Comparison of ENCODE assay signal across 10 cellular contexts in genomic region chr12:48454675-48455074, GRCh38. TPM values are rescaled to one million over a fixed set of nuclear protein-coding genes. Genes with fewer than 3 reads are reported as not detected.
A peak's percentile ranks its signal among the peaks of the same experiment; 100 is the strongest.
DNase-seq lines count a peak whose midpoint lies in the region; ATAC-seq and TF ChIP-seq lines count a peak whose summit lies in the region.
"Had no signal": no experiment of that assay in that cellular context is flagged by ENCODE, and none has a peak within 500 bp of the region (broad histone marks: within the 10 kb centered on the region; RNA-seq: fewer than 3 reads in every experiment).

No MANE protein-coding gene starts in this region.

- peaks cover 14% of the 10 kb centered on the region for H3K27me3 Mint-ChIP-seq in chondrocyte (ENCODE audit: low read depth)

- H3K9me3 ChIP-seq in parathyroid adenoma (ENCODE audit: control insufficient read depth, low read length) (no peaks in the 10 kb centered on the region), aorta (ENCODE audit: control insufficient read depth, low read length) (peaks cover 1% of the 10 kb centered on the region)
- H3K9me3 ChIP-seq in effector memory CD4-positive, alpha-beta T cell (ENCODE audit: control insufficient read depth, low read length), result no peaks in the 10 kb centered on the region
- H3K9me3 ChIP-seq: pancreas had no signal

- no peak overlapping the region for H3K9ac ChIP-seq in parathyroid adenoma

- H3K4me1 ChIP-seq in parathyroid adenoma (no peaks in the 10 kb centered on the region), aorta (ENCODE audit: control insufficient read depth in 1 of 2, insufficient read depth in 2 of 2, low read length in 2 of 2) (no peaks in the 10 kb centered on the region)
- H3K4me1 ChIP-seq in effector memory CD4-positive, alpha-beta T cell (ENCODE audit: control insufficient read depth, insufficient read depth, low read length, poor library complexity, severe bottlenecking), result no peaks in the 10 kb centered on the region
- H3K4me1 ChIP-seq: pancreas had no signal

- intact Hi-C loops in aorta (cut with DNase I), result no loop called here

- H3K27ac ChIP-seq in parathyroid adenoma, result no peak overlapping the region
- no peak overlapping the region for H3K27ac ChIP-seq in effector memory CD4-positive, alpha-beta T cell (ENCODE audit: insufficient read depth, low read length, poor library complexity, severe bottlenecking)
- no peak overlapping the region for H3K27ac ChIP-seq in aorta (ENCODE audit: low read depth in 1 of 2, low read length in 2 of 2)
- H3K27ac ChIP-seq: pancreas had no signal

- ATAC-seq in GM18858 (IDR thresholded peaks at IDR 0.05; ENCODE audit: unreplicated experiment), result no peak
- ATAC-seq in aorta (ENCODE audit: low FRiP score), result no peak
- no peak for ATAC-seq in HG02981 (IDR thresholded peaks at IDR 0.05; ENCODE audit: unreplicated experiment)

- H3K4me3 ChIP-seq in parathyroid adenoma (ENCODE audit: low read depth, low read length) (no peak overlapping the region), aorta (ENCODE audit: low read length in 2 of 2) (no peak overlapping the region)
- H3K4me3 ChIP-seq in effector memory CD4-positive, alpha-beta T cell (ENCODE audit: insufficient read depth, low read depth, low read length, poor library complexity, severe bottlenecking), result no peak overlapping the region
- H3K4me3 ChIP-seq: pancreas had no signal

- H3K27me3 ChIP-seq in parathyroid adenoma (ENCODE audit: control insufficient read depth, insufficient read depth, low read length) (no peaks in the 10 kb centered on the region), aorta (ENCODE audit: control insufficient read depth in 1 of 2, insufficient read depth in 2 of 2, low read length in 1 of 2) (no peaks in the 10 kb centered on the region)
- H3K27me3 ChIP-seq in effector memory CD4-positive, alpha-beta T cell (replicated peaks; ENCODE audit: control insufficient read depth, insufficient read depth, low read length, poor library complexity, severe bottlenecking), result peaks cover 5% of the 10 kb centered on the region
- H3K27me3 ChIP-seq: pancreas had no signal

- H3K4me1 Mint-ChIP-seq in chondrocyte (ENCODE audit: low read depth), result no peaks in the 10 kb centered on the region

- H3K36me3 Mint-ChIP-seq in chondrocyte (ENCODE audit: low read depth), result no peaks in the 10 kb centered on the region

- peaks cover 6% of the 10 kb centered on the region for H3K9me3 Mint-ChIP-seq in chondrocyte (ENCODE audit: low read depth)

- H3K79me2 ChIP-seq in parathyroid adenoma, result no peaks in the 10 kb centered on the region

- no peak overlapping the region for H3K27ac Mint-ChIP-seq in chondrocyte (ENCODE audit: unreplicated experiment)

- H2AFZ ChIP-seq in parathyroid adenoma, result no peak overlapping the region

- 80 to 95% methylated on average over 1 of the region's 1 CpG for WGBS in aorta, 2 donors

- no peak overlapping the region for H3K4me2 ChIP-seq in parathyroid adenoma (ENCODE audit: low read length)

- H3K36me3 ChIP-seq in parathyroid adenoma (ENCODE audit: control insufficient read depth, insufficient read depth, low read length), result no peaks in the 10 kb centered on the region
- no peaks in the 10 kb centered on the region for H3K36me3 ChIP-seq in effector memory CD4-positive, alpha-beta T cell (ENCODE audit: control insufficient read depth, insufficient read depth, low read length)
- no peaks in the 10 kb centered on the region for H3K36me3 ChIP-seq in aorta (ENCODE audit: control insufficient read depth in 1 of 2, insufficient read depth in 2 of 2, low read length in 1 of 2)
- H3K36me3 ChIP-seq: pancreas had no signal

- peak; percentile 41 for DNase-seq in ELR (ENCODE audit: low read depth)
- DNase-seq in NAMALWA (ENCODE audit: low spot score), result peak; percentile 48
- no peak for DNase-seq in chondrocyte (ENCODE audit: low spot score)
- no peak for DNase-seq in effector memory CD4-positive, alpha-beta T cell
- no peak for DNase-seq in aorta
- DNase-seq: activated gamma-delta T cell treated with Interleukin-2 at 50 U/mL for 16 hours, pancreas had no signal

- TF ChIP-seq CTCF in chondrocyte (IDR thresholded peaks at IDR 0.05) (peak; percentile 54), parathyroid adenoma (IDR thresholded peaks at IDR 0.05) (peak; percentile 57)

- no peak overlapping the region for H3K4me3 Mint-ChIP-seq in chondrocyte (ENCODE audit: unreplicated experiment)

RNA-seq across cellular contexts. Expression of gene ANP32D, which starts 17.7 kb away (rescaled TPM):
- not detected in 3 replicates for total RNA-seq in chondrocyte
- total RNA-seq in aorta, result not detected
- not detected for polyA plus RNA-seq in aorta
- polyA plus RNA-seq: pancreas had no signal

RNA-seq across cellular contexts. Expression of gene C12orf54, which starts 27.6 kb away (rescaled TPM):
- total RNA-seq in chondrocyte (not detected in 3 replicates), aorta (under 1 TPM in 1 of 2 donors, not detected in 1; 0.65 TPM)
- polyA plus RNA-seq in aorta, result 1 to 10 TPM in 1 of 2 donors, not detected in 1; 2.5 TPM
- total RNA-seq: pancreas had no signal

Comparison
In these comparisons a context has a peak if more than half of its experiments do, and no peak if none do; other contexts are left out.
1. DNase-seq: peak in ELR (single experiment) and NAMALWA (single experiment); none in chondrocyte (single experiment), effector memory CD4-positive, alpha-beta T cell (0 of 3) and aorta (0 of 2).